ENCODE assay signal across 28 cellular contexts in genomic region chr1:14255711-14256110, GRCh38.
DNase-seq lines count a peak whose midpoint lies in the region; ATAC-seq, FAIRE-seq and TF ChIP-seq lines count a peak whose summit lies in the region.
"Had no signal": no experiment of that assay in that cellular context is flagged by ENCODE, and none has a peak within 500 bp of the region (broad histone marks: within the 10 kb centered on the region; RNA-seq: fewer than 3 reads in every experiment).

No MANE protein-coding gene starts in this region.

- H3K27me3 Mint-ChIP-seq in neural progenitor cell (ENCODE audit: insufficient read depth, low read depth): peaks cover under 1% of the 10 kb centered on the region
- H3K27me3 Mint-ChIP-seq: activated naive CD4-positive, alpha-beta T cell treated with anti-CD3 and anti-CD28 coated beads, Interleukin-2, amount 10 ng/mL, durations not matched to agents 7 days and 5 days had no signal

- H4K20me1 ChIP-seq in neural progenitor cell (ENCODE audit: low read depth): no peaks in the 10 kb centered on the region

- no peaks in the 10 kb centered on the region for H3K36me3 ChIP-seq in A673 (ENCODE audit: insufficient read depth, low read length, poor library complexity, severe bottlenecking)
- no peaks in the 10 kb centered on the region for H3K36me3 ChIP-seq in left lung
- H3K36me3 ChIP-seq in neural progenitor cell: no peaks in the 10 kb centered on the region
- H3K36me3 ChIP-seq: prostate gland, thoracic aorta had no signal

- DNase-seq in A673 (ENCODE audit: low spot score) (peak; percentile 32), H54 (ENCODE audit: insufficient read length, low spot score) (peak; percentile 9), choroid plexus epithelial cell (ENCODE audit: low read depth) (peak; percentile 13), left lung (no peak), NOMO-1 treated with dmso at 0.1 percent for 144 hours (lab: John Stamatoyannopoulos, UW; ENCODE audit: unreplicated experiment) (no peak), neural progenitor cell (ENCODE audit: low spot score) (no peak), NCI-H1417 treated with DMSO at 0.1 percent for 48 hours (lab: John Stamatoyannopoulos, UW) (no peak)
- no peak for DNase-seq in stimulated activated CD4-positive, alpha-beta T cell treated with anti-CD3 and anti-CD28 coated beads, Interleukin-2, amount 100 ng/mL, for 24 hours
- DNase-seq: activated CD4-positive, alpha-beta memory T cell treated with anti-CD3 and anti-CD28 coated beads for 36 hours; activated naive CD4-positive, alpha-beta T cell treated with anti-CD3 and anti-CD28 coated beads, Interleukin-2, amount 10 ng/mL, durations not matched to agents 7 days and 5 days; activated T-cell treated with anti-CD3 and anti-CD28 coated beads, Interleukin-2, amount 50 U/mL, for 24 hours; CD8-positive, alpha-beta T cell; cortex of kidney; H7; IMR-90; naive thymus-derived CD4-positive, alpha-beta T cell; NCI-H1048; NCI-H2081 treated with DMSO at 0.1 percent for 48 hours; NCI-H510A treated with DMSO at 0.1 percent for 48 hours; SHP77; stimulated activated CD8-positive, alpha-beta memory T cell treated with anti-CD3 and anti-CD28 coated beads, Interleukin-4, amount 100 ng/mL, for 48 hours; T-helper 1 cell had no signal

- H3K9me3 ChIP-seq in A673 (ENCODE audit: low read depth, low read length, poor library complexity, severe bottlenecking) (no peaks in the 10 kb centered on the region), left lung (no peaks in the 10 kb centered on the region), neural progenitor cell (ENCODE audit: low read depth) (no peaks in the 10 kb centered on the region)
- H3K9me3 ChIP-seq: A549, prostate gland, thoracic aorta had no signal

- H3K9ac ChIP-seq in neural progenitor cell: no peak overlapping the region

- H3K4me3 Mint-ChIP-seq in neural progenitor cell: no peak overlapping the region
- H3K4me3 Mint-ChIP-seq: activated CD4-positive, alpha-beta memory T cell treated with anti-CD3 and anti-CD28 coated beads for 36 hours; activated naive CD4-positive, alpha-beta T cell treated with anti-CD3 and anti-CD28 coated beads, Interleukin-2, amount 10 ng/mL, durations not matched to agents 7 days and 5 days; activated T-cell treated with anti-CD3 and anti-CD28 coated beads, Interleukin-2, amount 50 U/mL, for 24 hours; brain; CD8-positive, alpha-beta T cell; naive thymus-derived CD4-positive, alpha-beta T cell had no signal

- no peak overlapping the region for H2AFZ ChIP-seq in neural progenitor cell (replicated peaks)

- H3K36me3 Mint-ChIP-seq in neural progenitor cell: no peaks in the 10 kb centered on the region
- H3K36me3 Mint-ChIP-seq: activated CD4-positive, alpha-beta memory T cell treated with anti-CD3 and anti-CD28 coated beads for 36 hours; activated naive CD4-positive, alpha-beta T cell treated with anti-CD3 and anti-CD28 coated beads, Interleukin-2, amount 10 ng/mL, durations not matched to agents 7 days and 5 days; brain; CD8-positive, alpha-beta T cell; naive thymus-derived CD4-positive, alpha-beta T cell had no signal

- H3K79me2 ChIP-seq in neural progenitor cell (ENCODE audit: low read depth): no peaks in the 10 kb centered on the region

- POLR2A ChIA-PET in A673 (lab: Charles Lee; ENCODE audit: low non-redundant PET): no interaction called here

- H3F3A ChIP-seq in neural progenitor cell (ENCODE audit: low read depth): no peaks in the 10 kb centered on the region

- intact Hi-C loops in A673 (cut with micrococcal nuclease; ENCODE audit: unreplicated experiment) (no loop called here), left lung (cut with DNase I) (no loop called here)

- no peak for FAIRE-seq in H54 (lab: Jason Lieb, UNC)
- FAIRE-seq: A549, endothelial cell of umbilical vein had no signal

- peaks cover 3% of the 10 kb centered on the region for H3K4me1 Mint-ChIP-seq in neural progenitor cell
- H3K4me1 Mint-ChIP-seq: activated naive CD4-positive, alpha-beta T cell treated with anti-CD3 and anti-CD28 coated beads, Interleukin-2, amount 10 ng/mL, durations not matched to agents 7 days and 5 days; naive thymus-derived CD4-positive, alpha-beta T cell had no signal

- H3K27me3 ChIP-seq in A673 (replicated peaks; ENCODE audit: insufficient read depth, low read depth, low read length, poor library complexity) (no peaks in the 10 kb centered on the region), left lung (no peaks in the 10 kb centered on the region), neural progenitor cell (no peaks in the 10 kb centered on the region)

- no peak for TF ChIP-seq CTCF in A673 (conservative IDR thresholded peaks at IDR 0.05; ENCODE audit: low read depth, low read length)
- no peak for TF ChIP-seq CTCF in choroid plexus epithelial cell (conservative IDR thresholded peaks at IDR 0.05; ENCODE audit: low read depth, low read length)
- TF ChIP-seq CTCF in left lung (IDR thresholded peaks at IDR 0.05): no peak
- no peak for TF ChIP-seq CTCF in neural progenitor cell (IDR thresholded peaks at IDR 0.05)

- TF ChIP-seq POLR2A in H54 (IDR thresholded peaks at IDR 0.05; ENCODE audit: low read depth, low read length): no peak

- H3K4me2 ChIP-seq in neural progenitor cell: no peak overlapping the region
- H3K4me2 ChIP-seq: A549, smooth muscle cell had no signal

- H3K4me1 ChIP-seq in A673 (ENCODE audit: insufficient read depth, low read length, poor library complexity, severe bottlenecking) (peaks cover 21% of the 10 kb centered on the region), left lung (peaks cover 0 to 4% of the 10 kb centered on the region in 2 donors), neural progenitor cell (no peaks in the 10 kb centered on the region)
- H3K4me1 ChIP-seq: A549, prostate gland had no signal

- BruUV-seq in A673 (replicated peaks; lab: Mats Ljungman, UMichigan): no TSS peak

- ATAC-seq in left lung: peak; percentile 48
- ATAC-seq: A549; CD8-positive, alpha-beta T cell; naive thymus-derived CD4-positive, alpha-beta T cell had no signal

- CTCF ChIA-PET in A673 (lab: Charles Lee): interaction anchor here (0.5 to 0.6 kb wide), 2 partner anchors 292 to 857 kb away, joined by 3 to 4 read pairs; no protein-coding TSS in a partner anchor

- no peak overlapping the region for H3K4me3 ChIP-seq in A673 (ENCODE audit: low read depth, low read length, poor library complexity, severe bottlenecking)
- H3K4me3 ChIP-seq in choroid plexus epithelial cell (ENCODE audit: low read depth, low read length): no peak overlapping the region
- no peak overlapping the region for H3K4me3 ChIP-seq in left lung
- H3K4me3 ChIP-seq in neural progenitor cell: no peak overlapping the region
- H3K4me3 ChIP-seq: A549, prostate gland, smooth muscle cell, thoracic aorta had no signal

- H3K27ac Mint-ChIP-seq in neural progenitor cell: no peak overlapping the region
- H3K27ac Mint-ChIP-seq: activated CD4-positive, alpha-beta memory T cell treated with anti-CD3 and anti-CD28 coated beads for 36 hours; activated naive CD4-positive, alpha-beta T cell treated with anti-CD3 and anti-CD28 coated beads, Interleukin-2, amount 10 ng/mL, durations not matched to agents 7 days and 5 days; activated T-cell treated with anti-CD3 and anti-CD28 coated beads, Interleukin-2, amount 50 U/mL, for 24 hours; brain; CD8-positive, alpha-beta T cell; naive thymus-derived CD4-positive, alpha-beta T cell had no signal

- no peaks in the 10 kb centered on the region for H3K9me3 Mint-ChIP-seq in neural progenitor cell
- H3K9me3 Mint-ChIP-seq: activated CD4-positive, alpha-beta memory T cell treated with anti-CD3 and anti-CD28 coated beads for 36 hours; activated naive CD4-positive, alpha-beta T cell treated with anti-CD3 and anti-CD28 coated beads, Interleukin-2, amount 10 ng/mL, durations not matched to agents 7 days and 5 days; CD8-positive, alpha-beta T cell had no signal

- H3K27ac ChIP-seq in A673 (ENCODE audit: low read depth, low read length, poor library complexity, severe bottlenecking): no peak overlapping the region
- peak overlapping the region in 1 of 2 donors; percentile 22 for H3K27ac ChIP-seq in left lung
- no peak overlapping the region for H3K27ac ChIP-seq in neural progenitor cell
- H3K27ac ChIP-seq: A549, prostate gland, thoracic aorta had no signal

Comparison
In these comparisons a context has a peak if more than half of its experiments do, and no peak if none do; other contexts are left out.
1. DNase-seq: peak in A673 (single experiment), H54 (single experiment) and choroid plexus epithelial cell (single experiment); none in left lung (0 of 2), NOMO-1 treated with dmso at 0.1 percent for 144 hours (single experiment), stimulated activated CD4-positive, alpha-beta T cell treated with anti-CD3 and anti-CD28 coated beads, Interleukin-2, amount 100 ng/mL, for 24 hours (0 of 2), neural progenitor cell (single experiment) and NCI-H1417 treated with DMSO at 0.1 percent for 48 hours (single experiment).